ENCODE assay signal across 20 cellular contexts in the genomic region with DNA sequence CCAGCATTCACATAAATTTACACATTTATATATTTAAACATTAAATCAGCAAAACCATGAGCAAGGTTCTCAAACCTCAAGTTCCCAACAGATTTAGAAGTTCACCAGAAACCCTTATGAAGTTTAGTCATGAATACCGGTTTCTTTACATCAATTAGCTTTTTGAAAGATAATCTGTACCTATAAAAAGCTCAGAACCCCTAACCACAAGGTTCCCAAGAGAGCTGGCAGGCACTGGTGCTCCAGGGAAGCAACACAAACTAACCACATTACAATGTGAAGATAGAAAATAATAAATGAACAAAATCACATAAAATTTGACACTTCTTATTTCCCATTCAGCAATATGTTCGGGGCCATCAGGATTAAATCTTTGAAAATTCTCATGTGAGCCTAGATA.
DNase-seq lines count a peak whose midpoint lies in the region; ATAC-seq and TF ChIP-seq lines count a peak whose summit lies in the region.
"Had no signal": no experiment of that assay in that cellular context is flagged by ENCODE, and none has a peak within 500 bp of the region (broad histone marks: within the 10 kb centered on the region; RNA-seq: fewer than 3 reads in every experiment).

No MANE protein-coding gene starts in this region.

- DNase-seq in left ventricle myocardium inferior (no peak), cardiac septum (ENCODE audit: low spot score) (no peak), cardiac fibroblast (ENCODE audit: low read depth in 2 of 2) (peak; percentile 26 to 49), myocyte (ENCODE audit: low read depth) (peak; percentile 57), left colon (no peak), germinal center (ENCODE audit: low spot score) (no peak)
- DNase-seq: activated CD4-positive, CD25-positive, alpha-beta regulatory T cell; CD4-positive, alpha-beta T cell; DND-41; effector memory CD4-positive, alpha-beta T cell; foreskin melanocyte; left ventricle myocardium superior; NCI-H1694; NCI-H345; NK-92 treated with Interleukin-12 subunit alpha and Interleukin-12 subunit beta, amount 100 ng/mL, for 24 hours; T-helper 2 cell; trophoblast cell had no signal

- intact Hi-C loops in left ventricle myocardium inferior (cut with micrococcal nuclease) = no loop called here
- intact Hi-C loops in cardiac septum (cut with DNase I) = no loop called here
- intact Hi-C loops in left colon (cut with DNase I, micrococcal nuclease) = no loop called here

- no peaks in the 10 kb centered on the region for H3K27me3 ChIP-seq in left ventricle myocardium inferior (ENCODE audit: low read depth)

- H3K4me1 ChIP-seq in left ventricle myocardium inferior = no peaks in the 10 kb centered on the region
- H3K4me1 ChIP-seq: parathyroid adenoma had no signal

- no peak for TF ChIP-seq CTCF in left ventricle myocardium inferior (IDR thresholded peaks at IDR 0.05; ENCODE audit: borderline replicate concordance)
- no peak for TF ChIP-seq CTCF in cardiac fibroblast (IDR thresholded peaks at IDR 0.05; ENCODE audit: low read depth, low read length)

- H3K36me3 ChIP-seq in left ventricle myocardium inferior = peaks cover 60% of the 10 kb centered on the region

- ATAC-seq in left colon (no peak), HG03045 (IDR thresholded peaks at IDR 0.05; ENCODE audit: unreplicated experiment) (no peak), GM18519 (IDR thresholded peaks at IDR 0.05; ENCODE audit: low FRiP score, unreplicated experiment) (no peak)
- ATAC-seq: left ventricle myocardium superior had no signal

- H3K4me3 ChIP-seq in left ventricle myocardium inferior (no peak overlapping the region), cardiac fibroblast (replicated peaks in 1 of 2; ENCODE audit: low read depth in 2 of 2, low read length in 2 of 2) (no peak overlapping the region)

- H3K27ac ChIP-seq in left ventricle myocardium inferior (replicated peaks) = peak overlapping the region; percentile 37
- H3K27ac ChIP-seq: parathyroid adenoma had no signal

- H3K9me3 ChIP-seq in left ventricle myocardium inferior (replicated peaks) = no peaks in the 10 kb centered on the region

Comparison
In these comparisons a context has a peak if more than half of its experiments do, and no peak if none do; other contexts are left out.
1. DNase-seq: peak in cardiac fibroblast (2 of 2) and myocyte (single experiment); none in left ventricle myocardium inferior (single experiment), cardiac septum (single experiment), left colon (0 of 2) and germinal center (single experiment).